Comparison of ENCODE assay signal across 8 cellular contexts in the genomic region with DNA sequence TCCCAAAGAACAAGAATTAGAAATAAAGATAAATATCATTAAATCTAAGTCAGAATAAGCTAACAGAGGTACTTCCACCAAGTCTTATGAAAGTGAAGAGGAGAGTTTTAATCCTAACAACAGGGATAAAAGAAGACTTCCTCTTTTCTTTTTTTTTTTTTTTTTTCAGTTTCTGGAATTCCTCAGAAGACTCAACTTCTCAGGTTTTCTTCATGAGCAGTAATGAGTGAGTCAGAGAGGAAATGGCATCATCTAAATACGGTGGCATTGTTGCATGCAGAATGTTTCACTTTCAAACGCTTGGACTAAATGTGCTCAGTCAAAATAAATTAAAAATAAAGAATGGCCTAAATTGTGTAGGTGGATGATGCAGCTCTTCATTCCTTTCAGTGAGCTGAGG. TPM values are rescaled to one million over a fixed set of nuclear protein-coding genes. Genes with fewer than 3 reads are reported as not detected.
A peak's percentile ranks its signal among the peaks of the same experiment; 100 is the strongest.
DNase-seq lines count a peak whose midpoint lies in the region; ATAC-seq, FAIRE-seq and TF ChIP-seq lines count a peak whose summit lies in the region.
"Had no signal": no experiment of that assay in that cellular context is flagged by ENCODE, and none has a peak within 500 bp of the region (broad histone marks: within the 10 kb centered on the region; RNA-seq: fewer than 3 reads in every experiment).

No MANE protein-coding gene starts in this region.

- no peaks in the 10 kb centered on the region for H3K36me3 Mint-ChIP-seq in Calu3 (ENCODE audit: insufficient read depth, unreplicated experiment)

- CTCF ChIA-PET in GM12878 (lab: Yijun Ruan, JAX) (interaction anchor here (0.6 to 1.2 kb wide), 2 partner anchors 140 to 688 kb away, joined by 3 read pairs; no protein-coding TSS in a partner anchor), Calu3 (lab: Charles Lee) (no interaction called here)

- H3K9me3 ChIP-seq in GM12878 (replicated peaks; ENCODE audit: control insufficient read depth, insufficient read depth, low read length) = no peaks in the 10 kb centered on the region

- peak; percentile 73 for DNase-seq in LHCN-M2 (ENCODE audit: low read depth)
- DNase-seq in GM12878 (ENCODE audit: low read depth, low spot score) = no peak
- peak; percentile 64 for DNase-seq in pulmonary artery endothelial cell (ENCODE audit: low read depth, low spot score)
- no peak for DNase-seq in left lobe of liver (ENCODE audit: low spot score)
- no peak for DNase-seq in NCI-H146 (lab: John Stamatoyannopoulos, UW)
- no peak for DNase-seq in Calu3
- DNase-seq: left ventricle myocardium inferior had no signal

- H3K27ac Mint-ChIP-seq in Calu3 (ENCODE audit: unreplicated experiment) = no peak overlapping the region

- no peak overlapping the region for H3K4me3 Mint-ChIP-seq in Calu3 (ENCODE audit: low read depth, unreplicated experiment)

- no peak overlapping the region for H3K27ac ChIP-seq in GM12878 (ENCODE audit: control insufficient read depth, insufficient read depth)
- H3K27ac ChIP-seq: left ventricle myocardium inferior had no signal

- SMC1A ChIA-PET in GM12878 (lab: Charles Lee; ENCODE audit: uncharacterized antibody, unreplicated experiment) = interaction anchor here (0.6 to 1.2 kb wide), 3 partner anchors 29 to 176 kb away, joined by 3 read pairs; no protein-coding TSS in a partner anchor

- H3K27me3 ChIP-seq in GM12878 (replicated peaks in 1 of 2; ENCODE audit: control insufficient read depth in 2 of 2, insufficient read depth in 2 of 2, low read length in 1 of 2) = no peaks in the 10 kb centered on the region

- POLR2A ChIA-PET in GM12878 (lab: Charles Lee) = no interaction called here

- no peak for TF ChIP-seq RAD21 in GM12878 (IDR thresholded peaks at IDR 0.05; ENCODE audit: insufficient read depth, low read depth, low read length)

- TF ChIP-seq EP300 in GM12878 (IDR thresholded peaks at IDR 0.05; ENCODE audit: borderline replicate concordance in 1 of 2, control insufficient read depth in 1 of 2, low read depth in 2 of 2, low read length in 2 of 2) = no peak

- ATAC-seq in GM18519 (IDR thresholded peaks at IDR 0.05; ENCODE audit: low FRiP score, unreplicated experiment) = peak; percentile 51
- peak; percentile 51 for ATAC-seq in GM12878
- ATAC-seq in left lobe of liver = no peak

- 27% methylated on average over 2 of the region's 2 CpGs for WGBS in GM12878 (ENCODE audit: insufficient coverage, insufficient replicate concordance, low lambda C conversion rate, missing lambda C conversion rate)

- H3K27me3 Mint-ChIP-seq in Calu3 (ENCODE audit: unreplicated experiment) = no peaks in the 10 kb centered on the region

- RAD21 ChIA-PET in GM12878 (lab: Charles Lee; ENCODE audit: unreplicated experiment) = no interaction called here

- H3K4me1 Mint-ChIP-seq in Calu3 (ENCODE audit: low read depth, unreplicated experiment) = no peaks in the 10 kb centered on the region

- H3K9me3 Mint-ChIP-seq in Calu3 (ENCODE audit: low read depth, unreplicated experiment) = no peaks in the 10 kb centered on the region

- H3K36me3 ChIP-seq in GM12878 (ENCODE audit: control insufficient read depth in 2 of 2, insufficient read depth in 2 of 2, low read length in 1 of 2) = no peaks in the 10 kb centered on the region
- H3K36me3 ChIP-seq: left ventricle myocardium inferior had no signal

- no peak overlapping the region for H3K4me2 ChIP-seq in GM12878 (ENCODE audit: control insufficient read depth, insufficient read depth)

- no peak for TF ChIP-seq POLR2A in GM12878 (IDR thresholded peaks at IDR 0.05; ENCODE audit: low read depth, low read length)

- no peak for FAIRE-seq in GM12878 (lab: Jason Lieb, UNC)

- H3K9ac ChIP-seq in GM12878 (ENCODE audit: control insufficient read depth, insufficient read depth, low read length) = no peak overlapping the region

- no peaks in the 10 kb centered on the region for H3K79me2 ChIP-seq in GM12878 (ENCODE audit: control insufficient read depth, insufficient read depth, low read length)

- no peaks in the 10 kb centered on the region for H4K20me1 ChIP-seq in GM12878 (ENCODE audit: control insufficient read depth, insufficient read depth)

- no TSS peak for BruUV-seq in GM12878 (replicated peaks; lab: Mats Ljungman, UMichigan)
- BruUV-seq in Calu3 (replicated peaks; lab: Mats Ljungman, UMichigan) = no TSS peak

- no peaks in the 10 kb centered on the region for H3K4me1 ChIP-seq in GM12878 (ENCODE audit: control insufficient read depth, insufficient read depth, low read length)
- H3K4me1 ChIP-seq: left ventricle myocardium inferior had no signal

- no peak for TF ChIP-seq CTCF in GM12878 (IDR thresholded peaks at IDR 0.05 in 2 of 3, conservative IDR thresholded peaks at IDR 0.05 in 1 of 3; ENCODE audit: control insufficient read depth in 2 of 3, extremely low read depth in 1 of 3, insufficient read depth in 1 of 3, low read depth in 3 of 3, low read length in 3 of 3)
- TF ChIP-seq CTCF in Calu3 (IDR thresholded peaks at IDR 0.05; ENCODE audit: unreplicated experiment) = no peak

- H3K4me3 ChIP-seq in GM12878 = no peak overlapping the region
- H3K4me3 ChIP-seq: left ventricle myocardium inferior had no signal

- intact Hi-C loops in GM12878 (cut with micrococcal nuclease; ENCODE audit: unreplicated experiment) (no loop called here), Calu3 (cut with micrococcal nuclease; ENCODE audit: unreplicated experiment) (no loop called here)

- H2AFZ ChIP-seq in GM12878 (ENCODE audit: control insufficient read depth, low read depth, low read length) = no peak overlapping the region

- in situ Hi-C loops in GM12878 (cut with MboI) = no loop called here

TF ChIP-seq in GM12878, 131 proteins besides CTCF, POLR2A, EP300 and RAD21 (continues in another document):
- TF ChIP-seq, protein P1, sequence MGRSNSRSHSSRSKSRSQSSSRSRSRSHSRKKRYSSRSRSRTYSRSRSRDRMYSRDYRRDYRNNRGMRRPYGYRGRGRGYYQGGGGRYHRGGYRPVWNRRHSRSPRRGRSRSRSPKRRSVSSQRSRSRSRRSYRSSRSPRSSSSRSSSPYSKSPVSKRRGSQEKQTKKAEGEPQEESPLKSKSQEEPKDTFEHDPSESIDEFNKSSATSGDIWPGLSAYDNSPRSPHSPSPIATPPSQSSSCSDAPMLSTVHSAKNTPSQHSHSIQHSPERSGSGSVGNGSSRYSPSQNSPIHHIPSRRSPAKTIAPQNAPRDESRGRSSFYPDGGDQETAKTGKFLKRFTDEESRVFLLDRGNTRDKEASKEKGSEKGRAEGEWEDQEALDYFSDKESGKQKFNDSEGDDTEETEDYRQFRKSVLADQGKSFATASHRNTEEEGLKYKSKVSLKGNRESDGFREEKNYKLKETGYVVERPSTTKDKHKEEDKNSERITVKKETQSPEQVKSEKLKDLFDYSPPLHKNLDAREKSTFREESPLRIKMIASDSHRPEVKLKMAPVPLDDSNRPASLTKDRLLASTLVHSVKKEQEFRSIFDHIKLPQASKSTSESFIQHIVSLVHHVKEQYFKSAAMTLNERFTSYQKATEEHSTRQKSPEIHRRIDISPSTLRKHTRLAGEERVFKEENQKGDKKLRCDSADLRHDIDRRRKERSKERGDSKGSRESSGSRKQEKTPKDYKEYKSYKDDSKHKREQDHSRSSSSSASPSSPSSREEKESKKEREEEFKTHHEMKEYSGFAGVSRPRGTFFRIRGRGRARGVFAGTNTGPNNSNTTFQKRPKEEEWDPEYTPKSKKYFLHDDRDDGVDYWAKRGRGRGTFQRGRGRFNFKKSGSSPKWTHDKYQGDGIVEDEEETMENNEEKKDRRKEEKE (IDR thresholded peaks at IDR 0.05) = no peak
- TF ChIP-seq NR2C2 (IDR thresholded peaks at IDR 0.05; ENCODE audit: borderline replicate concordance, control insufficient read depth, insufficient read length, low read depth) (no peak), HDAC2 (IDR thresholded peaks at IDR 0.05) (no peak)

RNA-seq across cellular contexts. Expression of a gene that starts 45.6 kb away (rescaled TPM):
- total RNA-seq in LHCN-M2 (2014; rRNA removed) (0.11 TPM in 1 of 2 replicates, not detected in the other), GM12878 (2014; rRNA removed) (55.1 and 64.1 TPM in 2 replicates), GM12878 (2014; rRNA removed; fragmentation: Illumina TruSeq; extraction: Trizol) (84.3 and 87.1 TPM in 2 replicates), GM12878 (2021) (44.4 and 44.8 TPM in 2 replicates), pulmonary artery endothelial cell (not detected in 2 replicates), left lobe of liver (2.3 TPM), Calu3 (2022) (1.2 TPM in 1 of 2 replicates, not detected in the other)
- polyA plus RNA-seq in LHCN-M2 (2012) = not detected
- total RNA-seq in GM12878 (2013; cell fraction: nucleolus; rRNA removed) = 429 and 488 TPM in 2 replicates
- polyA plus RNA-seq in GM12878 (2011; ENCODE audit: low read depth) = 40.3 TPM
- polyA plus RNA-seq in GM12878 (2011; rRNA removed) (92.6 and 110 TPM in 2 replicates), GM12878 (2014; fragmentation: Illumina TruSeq; extraction: Trizol) (59.7 and 82.4 TPM in 2 replicates), GM12878 (2014; fragmentation: Nextera tagmentation; extraction: Ambion mirVana) (10 to 100 TPM; 66.6 to 69.9 TPM), GM12878 (2014; rRNA removed) (29.3 and 38.0 TPM in 2 replicates), GM12878 (2016; fragmentation: Nextera tagmentation; extraction: Ambion mirVana) (10 to 100 TPM; 66.9 to 72.7 TPM)
- polyA plus RNA-seq in GM12878 (2011; cell fraction: cytosol; rRNA removed) = 31.9 and 32.3 TPM in 2 replicates
- 47.1 and 52.0 TPM in 2 replicates for polyA plus RNA-seq in GM12878 (2011; cell fraction: nucleus; rRNA removed)
- 50.7 and 60.8 TPM in 2 replicates for polyA plus RNA-seq in GM12878 (2012)
- polyA minus RNA-seq in GM12878 (2011; rRNA and poly(A)+ RNA removed) = 91.3 and 128 TPM in 2 replicates
- 21.6 and 22.7 TPM in 2 replicates for polyA minus RNA-seq in GM12878 (2011; cell fraction: cytosol; rRNA and poly(A)+ RNA removed)
- polyA minus RNA-seq in GM12878 (2011; cell fraction: nucleus; rRNA and poly(A)+ RNA removed) = 290 and 318 TPM in 2 replicates

Comparison
In these comparisons a context has a peak if more than half of its experiments do, and no peak if none do; other contexts are left out.
1. DNase-seq: peak in LHCN-M2 (single experiment) and pulmonary artery endothelial cell (single experiment); none in GM12878 (single experiment), left lobe of liver (single experiment), NCI-H146 (single experiment) and Calu3 (single experiment).
2. RNA of a gene that starts 45.6 kb away (total RNA-seq): 44.4 to 488 TPM in GM12878; 2.3 TPM in left lobe of liver (single experiment), 0.11 TPM in LHCN-M2, not detected in pulmonary artery endothelial cell and 1.2 TPM in Calu3; every median in the first group is over 10 times any median in the second.